Comparison of ENCODE assay signal across 18 cellular contexts in the genomic region with DNA sequence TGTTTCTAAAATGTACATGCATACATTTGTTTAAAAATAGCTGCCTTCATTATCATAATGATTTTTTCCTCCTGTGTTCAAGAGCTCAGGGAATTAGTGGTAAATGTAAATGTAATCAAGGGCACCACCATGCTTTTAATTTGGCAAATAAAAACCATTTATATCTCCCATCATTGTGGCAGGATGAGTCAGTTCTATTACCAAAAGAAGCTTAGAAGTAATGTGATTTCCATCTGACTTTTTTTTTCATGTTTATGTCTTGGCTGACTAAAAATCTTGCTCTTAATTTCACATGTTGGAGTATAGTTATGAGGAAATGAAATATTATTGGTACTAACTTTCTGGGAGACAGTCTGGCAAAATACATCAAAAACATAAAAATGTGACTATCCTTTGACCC.
DNase-seq lines count a peak whose midpoint lies in the region; ATAC-seq and TF ChIP-seq lines count a peak whose summit lies in the region.
"Had no signal": no experiment of that assay in that cellular context is flagged by ENCODE, and none has a peak within 500 bp of the region (broad histone marks: within the 10 kb centered on the region; RNA-seq: fewer than 3 reads in every experiment).

No MANE protein-coding gene starts in this region.

- no peaks in the 10 kb centered on the region for H3K9me3 ChIP-seq in mesenchymal stem cell (ENCODE audit: control insufficient read depth, low read length)
- no peaks in the 10 kb centered on the region for H3K9me3 ChIP-seq in smooth muscle cell (replicated peaks; ENCODE audit: low read depth)
- H3K9me3 ChIP-seq: SJSA1 had no signal

- H3K9ac ChIP-seq in mesenchymal stem cell (ENCODE audit: low read length) (no peak overlapping the region), smooth muscle cell (ENCODE audit: low read depth) (no peak overlapping the region)

- no peak overlapping the region for H2BK12ac ChIP-seq in mesenchymal stem cell (ENCODE audit: low read length in 2 of 2)

- no peak for TF ChIP-seq CTCF in smooth muscle cell (IDR thresholded peaks at IDR 0.05; ENCODE audit: borderline replicate concordance, insufficient read depth, poor library complexity, severe bottlenecking)

- H4K8ac ChIP-seq in mesenchymal stem cell (ENCODE audit: low read length) = no peak overlapping the region

- no peak overlapping the region for H2BK120ac ChIP-seq in mesenchymal stem cell (ENCODE audit: low read depth, low read length)

- peak; percentile 21; the same call in 2 of the 3 replicates for ATAC-seq in SK-N-SH treated with all-trans-retinoic acid at 6 μM for 48 hours
- ATAC-seq in activated naive CD4-positive, alpha-beta T cell treated with anti-CD3 and anti-CD28 coated beads, Interleukin-2, amount 50 U/mL, for 72 hours = no peak
- ATAC-seq: Right ventricle myocardium inferior had no signal

- H3K79me1 ChIP-seq in mesenchymal stem cell (replicated peaks; ENCODE audit: low read length, poor library complexity, severe bottlenecking) = no peaks in the 10 kb centered on the region

- H3K27ac Mint-ChIP-seq in activated naive CD4-positive, alpha-beta T cell treated with anti-CD3 and anti-CD28 coated beads, Interleukin-2, amount 50 U/mL, for 72 hours = no peak overlapping the region
- H3K27ac Mint-ChIP-seq: CD8-positive, alpha-beta memory T cell had no signal

- no peak overlapping the region for H3K4me3 ChIP-seq in mesenchymal stem cell (ENCODE audit: insufficient read depth in 1 of 2, low read depth in 1 of 2, low read length in 2 of 2)
- H3K4me3 ChIP-seq in smooth muscle cell = no peak overlapping the region
- H3K4me3 ChIP-seq: SJSA1 had no signal

- H3K36me3 Mint-ChIP-seq in activated naive CD4-positive, alpha-beta T cell treated with anti-CD3 and anti-CD28 coated beads, Interleukin-2, amount 50 U/mL, for 72 hours = no peaks in the 10 kb centered on the region
- H3K36me3 Mint-ChIP-seq: CD8-positive, alpha-beta memory T cell had no signal

- H4K20me1 ChIP-seq in smooth muscle cell (ENCODE audit: low read depth) = no peaks in the 10 kb centered on the region

- H3K18ac ChIP-seq in mesenchymal stem cell (ENCODE audit: low read depth in 1 of 2, low read length in 2 of 2) = no peak overlapping the region

- H3K23ac ChIP-seq in mesenchymal stem cell (ENCODE audit: low read length in 2 of 2) = no peak overlapping the region

- H3K9me3 Mint-ChIP-seq in activated naive CD4-positive, alpha-beta T cell treated with anti-CD3 and anti-CD28 coated beads, Interleukin-2, amount 50 U/mL, for 72 hours = no peaks in the 10 kb centered on the region

- H2AFZ ChIP-seq in mesenchymal stem cell (ENCODE audit: low read depth, low read length) (no peak overlapping the region), smooth muscle cell (ENCODE audit: low read depth) (no peak overlapping the region)

- H3F3A ChIP-seq in smooth muscle cell (ENCODE audit: low read depth) = peaks cover 16% of the 10 kb centered on the region

- H2BK5ac ChIP-seq in mesenchymal stem cell (ENCODE audit: low read depth, low read length, poor library complexity, severe bottlenecking) = no peak overlapping the region

- H3K27ac ChIP-seq in mesenchymal stem cell (ENCODE audit: low read length, poor library complexity, severe bottlenecking) (peak overlapping the region; percentile 68), smooth muscle cell (ENCODE audit: low read depth) (peak overlapping the region; percentile 72)
- H3K27ac ChIP-seq: C4-2B, HL-60, SJSA1 had no signal

- H3K27me3 ChIP-seq in mesenchymal stem cell (ENCODE audit: control insufficient read depth in 1 of 2, insufficient read depth in 1 of 2, low read length in 2 of 2) = no peaks in the 10 kb centered on the region
- H3K27me3 ChIP-seq in smooth muscle cell (ENCODE audit: low read depth) = no peaks in the 10 kb centered on the region
- H3K27me3 ChIP-seq: SJSA1 had no signal

- H3K36me3 ChIP-seq in mesenchymal stem cell (ENCODE audit: control insufficient read depth in 1 of 2, insufficient read depth in 2 of 2, low read depth in 1 of 2, low read length in 2 of 2) = no peaks in the 10 kb centered on the region
- no peaks in the 10 kb centered on the region for H3K36me3 ChIP-seq in smooth muscle cell (ENCODE audit: low read depth)
- H3K36me3 ChIP-seq: SJSA1 had no signal

- no peaks in the 10 kb centered on the region for H3K79me2 ChIP-seq in smooth muscle cell (ENCODE audit: low read depth)

- no peak overlapping the region for H3K4me2 ChIP-seq in mesenchymal stem cell (ENCODE audit: low read length, poor library complexity, severe bottlenecking)
- H3K4me2 ChIP-seq in smooth muscle cell = peak overlapping the region; percentile 75

- H3K14ac ChIP-seq in mesenchymal stem cell (ENCODE audit: low read length in 2 of 2) = no peak overlapping the region

- peak; percentile 20 for DNase-seq in M059J (ENCODE audit: low read depth)
- no peak for DNase-seq in mesenchymal stem cell
- no peak for DNase-seq in smooth muscle cell (lab: John Stamatoyannopoulos, UW; ENCODE audit: unreplicated experiment)
- no peak for DNase-seq in GM19240 (ENCODE audit: insufficient read length, low spot score)
- no peak for DNase-seq in activated naive CD4-positive, alpha-beta T cell treated with anti-CD3 and anti-CD28 coated beads, Interleukin-2, amount 50 U/mL, for 72 hours (ENCODE audit: low spot score in 2 of 2)
- DNase-seq in NCI-H1092 (lab: John Stamatoyannopoulos, UW) = no peak
- DNase-seq: Calu3; CD8-positive, alpha-beta memory T cell; KBM-7; NCI-H1105; NCI-H2029; OCI-M1; SW 1271 had no signal

- H3K4ac ChIP-seq in mesenchymal stem cell (ENCODE audit: low read depth in 1 of 2, low read length in 2 of 2) = no peak overlapping the region

- no peak overlapping the region for H2AK5ac ChIP-seq in mesenchymal stem cell (ENCODE audit: low read length, severe bottlenecking)

- no peak overlapping the region for H2BK15ac ChIP-seq in mesenchymal stem cell (ENCODE audit: low read depth, poor library complexity, severe bottlenecking)

- H4K91ac ChIP-seq in mesenchymal stem cell (ENCODE audit: low read length) = no peak overlapping the region

- H3K4me1 ChIP-seq in mesenchymal stem cell (ENCODE audit: control insufficient read depth, insufficient read depth, low read depth, low read length) = peaks cover 2% of the 10 kb centered on the region
- H3K4me1 ChIP-seq in smooth muscle cell (ENCODE audit: low read depth) = peaks cover 48% of the 10 kb centered on the region
- H3K4me1 ChIP-seq: SJSA1 had no signal

TF ChIP-seq in SK-N-SH treated with all-trans-retinoic acid at 6 μM for 48 hours, 23 proteins besides CTCF, POLR2A, EP300 and RAD21:
- TF ChIP-seq SNAI2 (CRISPR knock-in tag; IDR thresholded peaks at IDR 0.05) = peak; percentile 56; the same call in 1 of the 2 replicates
- TF ChIP-seq, protein P1, sequence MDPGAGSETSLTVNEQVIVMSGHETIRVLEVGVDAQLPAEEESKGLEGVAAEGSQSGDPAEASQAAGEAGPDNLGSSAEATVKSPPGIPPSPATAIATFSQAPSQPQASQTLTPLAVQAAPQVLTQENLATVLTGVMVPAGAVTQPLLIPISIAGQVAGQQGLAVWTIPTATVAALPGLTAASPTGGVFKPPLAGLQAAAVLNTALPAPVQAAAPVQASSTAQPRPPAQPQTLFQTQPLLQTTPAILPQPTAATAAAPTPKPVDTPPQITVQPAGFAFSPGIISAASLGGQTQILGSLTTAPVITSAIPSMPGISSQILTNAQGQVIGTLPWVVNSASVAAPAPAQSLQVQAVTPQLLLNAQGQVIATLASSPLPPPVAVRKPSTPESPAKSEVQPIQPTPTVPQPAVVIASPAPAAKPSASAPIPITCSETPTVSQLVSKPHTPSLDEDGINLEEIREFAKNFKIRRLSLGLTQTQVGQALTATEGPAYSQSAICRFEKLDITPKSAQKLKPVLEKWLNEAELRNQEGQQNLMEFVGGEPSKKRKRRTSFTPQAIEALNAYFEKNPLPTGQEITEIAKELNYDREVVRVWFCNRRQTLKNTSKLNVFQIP (CRISPR knock-in tag; IDR thresholded peaks at IDR 0.05; ENCODE audit: borderline replicate concordance, low read depth) = no peak
- peak; percentile 60 for TF ChIP-seq ISL1 (CRISPR knock-in tag; IDR thresholded peaks at IDR 0.05)
